In genomic region chr17:48211787-48212186, GRCh38 we compare ENCODE assay signal across 23 cellular contexts.
A peak's percentile ranks its signal among the peaks of the same experiment; 100 is the strongest.
DNase-seq lines count a peak whose midpoint lies in the region; ATAC-seq, FAIRE-seq and TF ChIP-seq lines count a peak whose summit lies in the region.
"Had no signal": no experiment of that assay in that cellular context is flagged by ENCODE, and none has a peak within 500 bp of the region (broad histone marks: within the 10 kb centered on the region; RNA-seq: fewer than 3 reads in every experiment).

No MANE protein-coding gene starts in this region.

- no peaks in the 10 kb centered on the region for H3K27me3 Mint-ChIP-seq in activated naive CD8-positive, alpha-beta T cell treated with anti-CD3 and anti-CD28 coated beads, Interleukin-2, amount 10 ng/mL, durations not matched to agents 7 days and 5 days
- H3K27me3 Mint-ChIP-seq in activated naive CD8-positive, alpha-beta T cell treated with anti-CD3 and anti-CD28 coated beads, Interleukin-2, amount 50 U/mL, for 24 hours: no peaks in the 10 kb centered on the region
- no peaks in the 10 kb centered on the region for H3K27me3 Mint-ChIP-seq in CD4-positive, alpha-beta T cell
- no peaks in the 10 kb centered on the region for H3K27me3 Mint-ChIP-seq in activated CD4-positive, alpha-beta T cell treated with anti-CD3 and anti-CD28 coated beads, Interleukin-2, amount 10 ng/mL, durations not matched to agents 24 days and 14 days
- H3K27me3 Mint-ChIP-seq: B cell; CD4-positive, CD25-positive, alpha-beta regulatory T cell; CD8-positive, alpha-beta memory T cell had no signal

- TF ChIP-seq POLR2A in K562 (conservative IDR thresholded peaks at IDR 0.05): no peak

- no peak for FAIRE-seq in K562 (lab: Jason Lieb, UNC)
- FAIRE-seq: A204.1, D721Med, GM12878, GM19239 had no signal

- peaks cover 0 to 11% of the 10 kb centered on the region in 2 experiments; a peak in 2 of 5 replicates for H3K4me1 ChIP-seq in K562 (replicated peaks in 1 of 2; ENCODE audit: control insufficient read depth in 2 of 2, insufficient read depth in 2 of 2, low read length in 2 of 2)
- H3K4me1 ChIP-seq: BLaER1 had no signal

- H3K27me3 ChIP-seq in CD4-positive, alpha-beta T cell (ENCODE audit: control insufficient read depth, insufficient read depth, low read length): no peaks in the 10 kb centered on the region
- no peaks in the 10 kb centered on the region for H3K27me3 ChIP-seq in K562 (ENCODE audit: control insufficient read depth in 2 of 2, insufficient read depth in 2 of 2, low read length in 2 of 2)
- H3K27me3 ChIP-seq: BLaER1 had no signal

- CTCF ChIA-PET in CD4-positive, alpha-beta T cell (lab: Charles Lee): no interaction called here
- CTCF ChIA-PET in K562 (lab: Yijun Ruan, JAX; ENCODE audit: low intra/inter-chr PET ratio): no interaction called here

- no peaks in the 10 kb centered on the region for H4K20me1 ChIP-seq in K562 (replicated peaks; ENCODE audit: control insufficient read depth, insufficient read depth, low read length)
- H4K20me1 ChIP-seq: BLaER1 had no signal

- H3K4me1 Mint-ChIP-seq in activated naive CD8-positive, alpha-beta T cell treated with anti-CD3 and anti-CD28 coated beads, Interleukin-2, amount 10 ng/mL, durations not matched to agents 7 days and 5 days: peaks cover 2% of the 10 kb centered on the region
- peaks cover 2% of the 10 kb centered on the region for H3K4me1 Mint-ChIP-seq in activated naive CD8-positive, alpha-beta T cell treated with anti-CD3 and anti-CD28 coated beads, Interleukin-2, amount 50 U/mL, for 24 hours
- H3K4me1 Mint-ChIP-seq in CD4-positive, alpha-beta T cell (ENCODE audit: low read depth): peaks cover 23% of the 10 kb centered on the region
- no peaks in the 10 kb centered on the region for H3K4me1 Mint-ChIP-seq in activated CD4-positive, alpha-beta T cell treated with anti-CD3 and anti-CD28 coated beads, Interleukin-2, amount 10 ng/mL, durations not matched to agents 24 days and 14 days
- H3K4me1 Mint-ChIP-seq: B cell, H9 had no signal

- TF ChIP-seq RAD21 in K562 (CRISPR knock-in tag; conservative IDR thresholded peaks at IDR 0.05 in 1 of 2, IDR thresholded peaks at IDR 0.05 in 1 of 2): no peak

- H3K27ac ChIP-seq in CD4-positive, alpha-beta T cell (ENCODE audit: low read depth, low read length): no peak overlapping the region
- no peak overlapping the region for H3K27ac ChIP-seq in K562 (ENCODE audit: extremely low read depth, low read depth, low read length)
- H3K27ac ChIP-seq: 22Rv1, BLaER1, C4-2B, GM23248 had no signal

- WGBS in K562 (ENCODE audit: insufficient coverage, low coverage, missing lambda C conversion rate): 47% methylated on average over 4 of the region's 4 CpGs

- in situ Hi-C loops in K562 (cut with MboI): no loop called here

- TF ChIP-seq CTCF in CD4-positive, alpha-beta T cell (IDR thresholded peaks at IDR 0.05): no peak
- no peak for TF ChIP-seq CTCF in K562 (IDR thresholded peaks at IDR 0.05 in 2 of 3, conservative IDR thresholded peaks at IDR 0.05 in 1 of 3; ENCODE audit: insufficient read depth in 2 of 3, low read depth in 1 of 3, low read length in 3 of 3)

- no peak for TF ChIP-seq EP300 in K562 (IDR thresholded peaks at IDR 0.05; ENCODE audit: low read length)

- H3K36me3 Mint-ChIP-seq in activated naive CD8-positive, alpha-beta T cell treated with anti-CD3 and anti-CD28 coated beads, Interleukin-2, amount 10 ng/mL, durations not matched to agents 7 days and 5 days: peaks cover 2% of the 10 kb centered on the region
- peaks cover 5% of the 10 kb centered on the region for H3K36me3 Mint-ChIP-seq in activated naive CD8-positive, alpha-beta T cell treated with anti-CD3 and anti-CD28 coated beads, Interleukin-2, amount 50 U/mL, for 24 hours (ENCODE audit: low read depth)
- peaks cover 56% of the 10 kb centered on the region for H3K36me3 Mint-ChIP-seq in CD4-positive, alpha-beta T cell (ENCODE audit: low read depth)
- peaks cover 9% of the 10 kb centered on the region for H3K36me3 Mint-ChIP-seq in activated CD4-positive, alpha-beta T cell treated with anti-CD3 and anti-CD28 coated beads, Interleukin-2, amount 10 ng/mL, durations not matched to agents 24 days and 14 days (ENCODE audit: low read depth)

- intact Hi-C loops in CD4-positive, alpha-beta T cell (cut with DNase I, micrococcal nuclease): no loop called here
- intact Hi-C loops in K562 (cut with micrococcal nuclease): loop anchor here (10.0 kb wide), 1 partner anchor 273 kb away; no protein-coding TSS in a partner anchor
- intact Hi-C loops in activated CD4-positive, alpha-beta T cell treated with anti-CD3 and anti-CD28 coated beads, Interleukin-2, amount 10 ng/mL, durations not matched to agents 24 days and 14 days (cut with micrococcal nuclease): no loop called here

- H3K9me3 ChIP-seq in CD4-positive, alpha-beta T cell (ENCODE audit: control insufficient read depth, low read length): no peaks in the 10 kb centered on the region
- H3K9me3 ChIP-seq in K562 (replicated peaks; ENCODE audit: control insufficient read depth, insufficient read depth, low read depth, low read length): no peaks in the 10 kb centered on the region
- H3K9me3 ChIP-seq: BLaER1 had no signal

- no peak overlapping the region for H3K4me2 ChIP-seq in K562 (ENCODE audit: insufficient read depth, low read length)
- H3K4me2 ChIP-seq: BLaER1 had no signal

- H3K9ac ChIP-seq in K562 (ENCODE audit: insufficient read depth in 1 of 2, low read depth in 2 of 2, low read length in 2 of 2): no peak overlapping the region; a peak in 1 of 4 replicates
- H3K9ac ChIP-seq: BLaER1, GM23248 had no signal

- H2AFZ ChIP-seq in K562 (ENCODE audit: low read depth, low read length): peak overlapping the region; percentile 35; the same call in 1 of the 2 replicates
- H2AFZ ChIP-seq: GM23248 had no signal

- no peaks in the 10 kb centered on the region for H3K9me1 ChIP-seq in K562 (ENCODE audit: control insufficient read depth, insufficient read depth, low read length)

- no peak overlapping the region for H3K4me3 ChIP-seq in K562
- H3K4me3 ChIP-seq: BLaER1, GM12878, GM23248 had no signal

- no peaks in the 10 kb centered on the region for H3K36me3 ChIP-seq in K562 (ENCODE audit: control insufficient read depth, insufficient read depth, low read length)
- H3K36me3 ChIP-seq: BLaER1 had no signal

- ATAC-seq in activated naive CD8-positive, alpha-beta T cell treated with anti-CD3 and anti-CD28 coated beads, Interleukin-2, amount 10 ng/mL, durations not matched to agents 7 days and 5 days (ENCODE audit: low read depth): no peak
- ATAC-seq in activated naive CD8-positive, alpha-beta T cell treated with anti-CD3 and anti-CD28 coated beads, Interleukin-2, amount 50 U/mL, for 24 hours: no peak
- ATAC-seq in CD4-positive, alpha-beta T cell (ENCODE audit: poor library complexity): no peak
- ATAC-seq in K562: no peak
- ATAC-seq: GM12878, HCT116 had no signal

- DNase-seq in activated naive CD8-positive, alpha-beta T cell treated with anti-CD3 and anti-CD28 coated beads, Interleukin-2, amount 10 ng/mL, durations not matched to agents 7 days and 5 days: no peak
- DNase-seq in activated naive CD8-positive, alpha-beta T cell treated with anti-CD3 and anti-CD28 coated beads, Interleukin-2, amount 50 U/mL, for 24 hours: no peak
- no peak for DNase-seq in CD4-positive, alpha-beta T cell
- DNase-seq in K562 (ENCODE audit: extremely low read depth in 1 of 4, low spot score in 3 of 4) (no peak), T-helper 1 cell (no peak)
- no peak for DNase-seq in activated CD4-positive, alpha-beta T cell treated with anti-CD3 and anti-CD28 coated beads, Interleukin-2, amount 10 ng/mL, durations not matched to agents 24 days and 14 days
- DNase-seq: CD4-positive, CD25-positive, alpha-beta regulatory T cell; CD8-positive, alpha-beta memory T cell; DMS 273 treated with DMSO at 0.1 percent for 48 hours; DMS79; EL; GDM1; GM23248; H9 had no signal

- POLR2A ChIA-PET in activated naive CD8-positive, alpha-beta T cell treated with anti-CD3 and anti-CD28 coated beads, Interleukin-2, amount 10 ng/mL, durations not matched to agents 7 days and 5 days (lab: Charles Lee): no interaction called here
- POLR2A ChIA-PET in CD4-positive, alpha-beta T cell (lab: Charles Lee): no interaction called here
- POLR2A ChIA-PET in K562 (lab: Yijun Ruan, JAX): interaction anchor here (0.7 kb wide), 1 partner anchor 523 kb away, joined by 3 read pairs; no protein-coding TSS in a partner anchor

- no peak overlapping the region for H3K4me3 Mint-ChIP-seq in activated naive CD8-positive, alpha-beta T cell treated with anti-CD3 and anti-CD28 coated beads, Interleukin-2, amount 10 ng/mL, durations not matched to agents 7 days and 5 days
- no peak overlapping the region for H3K4me3 Mint-ChIP-seq in activated naive CD8-positive, alpha-beta T cell treated with anti-CD3 and anti-CD28 coated beads, Interleukin-2, amount 50 U/mL, for 24 hours
- no peak overlapping the region for H3K4me3 Mint-ChIP-seq in CD4-positive, alpha-beta T cell
- no peak overlapping the region for H3K4me3 Mint-ChIP-seq in activated CD4-positive, alpha-beta T cell treated with anti-CD3 and anti-CD28 coated beads, Interleukin-2, amount 10 ng/mL, durations not matched to agents 24 days and 14 days
- H3K4me3 Mint-ChIP-seq: B cell; CD8-positive, alpha-beta memory T cell; H9 had no signal

- no peaks in the 10 kb centered on the region for H3K9me3 Mint-ChIP-seq in activated naive CD8-positive, alpha-beta T cell treated with anti-CD3 and anti-CD28 coated beads, Interleukin-2, amount 10 ng/mL, durations not matched to agents 7 days and 5 days
- H3K9me3 Mint-ChIP-seq in activated naive CD8-positive, alpha-beta T cell treated with anti-CD3 and anti-CD28 coated beads, Interleukin-2, amount 50 U/mL, for 24 hours: no peaks in the 10 kb centered on the region
- no peaks in the 10 kb centered on the region for H3K9me3 Mint-ChIP-seq in CD4-positive, alpha-beta T cell
- H3K9me3 Mint-ChIP-seq in activated CD4-positive, alpha-beta T cell treated with anti-CD3 and anti-CD28 coated beads, Interleukin-2, amount 10 ng/mL, durations not matched to agents 24 days and 14 days: no peaks in the 10 kb centered on the region
- H3K9me3 Mint-ChIP-seq: CD4-positive, CD25-positive, alpha-beta regulatory T cell; CD8-positive, alpha-beta memory T cell; H9 had no signal

- no peaks in the 10 kb centered on the region for H3K79me2 ChIP-seq in K562 (ENCODE audit: control insufficient read depth, insufficient read depth, low read length)

- peak overlapping the region; percentile 1 for H3K27ac Mint-ChIP-seq in activated naive CD8-positive, alpha-beta T cell treated with anti-CD3 and anti-CD28 coated beads, Interleukin-2, amount 10 ng/mL, durations not matched to agents 7 days and 5 days
- no peak overlapping the region for H3K27ac Mint-ChIP-seq in activated naive CD8-positive, alpha-beta T cell treated with anti-CD3 and anti-CD28 coated beads, Interleukin-2, amount 50 U/mL, for 24 hours
- H3K27ac Mint-ChIP-seq in CD4-positive, alpha-beta T cell: peak overlapping the region; percentile 39
- H3K27ac Mint-ChIP-seq in activated CD4-positive, alpha-beta T cell treated with anti-CD3 and anti-CD28 coated beads, Interleukin-2, amount 10 ng/mL, durations not matched to agents 24 days and 14 days: no peak overlapping the region
- H3K27ac Mint-ChIP-seq: B cell; CD4-positive, CD25-positive, alpha-beta regulatory T cell; H9 had no signal

- no TSS peak for BruUV-seq in K562 (replicated peaks; lab: Mats Ljungman, UMichigan)

TF ChIP-seq in K562, 482 proteins besides CTCF, POLR2A, EP300 and RAD21 (continues in another document):
- no peak for TF ChIP-seq PHF20 (IDR thresholded peaks at IDR 0.05; ENCODE audit: partially characterized antibody)
- peak; percentile 56; the same call in 1 of the 2 replicates for TF ChIP-seq RAD51 (IDR thresholded peaks at IDR 0.05; ENCODE audit: borderline replicate concordance, low read depth)

Comparison
In these comparisons a context has a peak if more than half of its experiments do, and no peak if none do; other contexts are left out.
1. H3K27ac Mint-ChIP-seq: peak in activated naive CD8-positive, alpha-beta T cell treated with anti-CD3 and anti-CD28 coated beads, Interleukin-2, amount 10 ng/mL, durations not matched to agents 7 days and 5 days (single experiment) and CD4-positive, alpha-beta T cell (single experiment); none in activated naive CD8-positive, alpha-beta T cell treated with anti-CD3 and anti-CD28 coated beads, Interleukin-2, amount 50 U/mL, for 24 hours (single experiment) and activated CD4-positive, alpha-beta T cell treated with anti-CD3 and anti-CD28 coated beads, Interleukin-2, amount 10 ng/mL, durations not matched to agents 24 days and 14 days (single experiment).